Comparison of ENCODE assay signal across 13 cellular contexts in the genomic region with DNA sequence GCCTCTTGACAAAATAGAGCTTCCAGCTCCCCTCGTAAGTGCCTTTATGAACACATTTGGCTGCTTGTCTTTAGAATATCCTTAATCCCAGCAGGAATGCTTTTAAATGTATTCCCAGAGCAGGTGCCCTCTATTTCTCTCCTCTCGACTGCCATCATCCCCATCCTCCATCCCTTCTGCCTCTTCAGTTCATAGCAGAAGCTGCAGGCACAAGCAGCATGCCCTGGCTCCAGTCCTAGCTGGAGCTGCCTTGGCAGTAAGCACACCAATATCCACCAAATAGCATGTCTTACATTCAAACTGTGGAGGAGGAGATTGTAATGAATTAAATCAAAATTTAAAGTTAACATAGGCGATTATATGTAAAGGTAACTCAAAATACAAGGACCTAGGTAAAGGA.
"Had no signal": no experiment of that assay in that cellular context is flagged by ENCODE, and none has a peak within 500 bp of the region (broad histone marks: within the 10 kb centered on the region; RNA-seq: fewer than 3 reads in every experiment).

No MANE protein-coding gene starts in this region.

- H3K36me3 Mint-ChIP-seq: activated CD4-positive, alpha-beta memory T cell treated with anti-CD3 and anti-CD28 coated beads for 36 hours; activated CD8-positive, alpha-beta memory T cell treated with anti-CD3 and anti-CD28 coated beads, Interleukin-2, amount 10 ng/mL, durations not matched to agents 7 days and 5 days had no signal

- H3K27me3 Mint-ChIP-seq: activated CD4-positive, alpha-beta memory T cell treated with anti-CD3 and anti-CD28 coated beads for 36 hours; activated CD8-positive, alpha-beta memory T cell treated with anti-CD3 and anti-CD28 coated beads, Interleukin-2, amount 10 ng/mL, durations not matched to agents 7 days and 5 days; activated T-cell treated with anti-CD3 and anti-CD28 coated beads, Interleukin-2, amount 50 U/mL, for 24 hours had no signal

- H3K4me1 Mint-ChIP-seq: activated CD8-positive, alpha-beta memory T cell treated with anti-CD3 and anti-CD28 coated beads, Interleukin-2, amount 10 ng/mL, durations not matched to agents 7 days and 5 days; neural crest cell had no signal

- H3K4me3 Mint-ChIP-seq: activated CD4-positive, alpha-beta memory T cell treated with anti-CD3 and anti-CD28 coated beads for 36 hours; activated CD8-positive, alpha-beta memory T cell treated with anti-CD3 and anti-CD28 coated beads, Interleukin-2, amount 10 ng/mL, durations not matched to agents 7 days and 5 days; activated T-cell treated with anti-CD3 and anti-CD28 coated beads, Interleukin-2, amount 50 U/mL, for 24 hours; endodermal cell; neural crest cell had no signal

- ATAC-seq: activated CD8-positive, alpha-beta memory T cell treated with anti-CD3 and anti-CD28 coated beads, Interleukin-2, amount 10 ng/mL, durations not matched to agents 7 days and 5 days; gastrocnemius medialis; heart left ventricle had no signal

- H3K27ac Mint-ChIP-seq: activated CD4-positive, alpha-beta memory T cell treated with anti-CD3 and anti-CD28 coated beads for 36 hours; activated CD8-positive, alpha-beta memory T cell treated with anti-CD3 and anti-CD28 coated beads, Interleukin-2, amount 10 ng/mL, durations not matched to agents 7 days and 5 days; activated T-cell treated with anti-CD3 and anti-CD28 coated beads, Interleukin-2, amount 50 U/mL, for 24 hours; endodermal cell had no signal

- H3K9me3 Mint-ChIP-seq: activated CD4-positive, alpha-beta memory T cell treated with anti-CD3 and anti-CD28 coated beads for 36 hours had no signal

- DNase-seq: activated CD4-positive, alpha-beta memory T cell treated with anti-CD3 and anti-CD28 coated beads for 36 hours; activated CD8-positive, alpha-beta memory T cell treated with anti-CD3 and anti-CD28 coated beads, Interleukin-2, amount 10 ng/mL, durations not matched to agents 7 days and 5 days; activated naive CD4-positive, alpha-beta T cell treated with anti-CD3 and anti-CD28 coated beads, Interleukin-2, amount 50 U/mL, for 16 hours; activated T-cell treated with anti-CD3 and anti-CD28 coated beads, Interleukin-2, amount 50 U/mL, for 24 hours; endodermal cell; gastrocnemius medialis; heart left ventricle; mammary epithelial cell; ovary; stimulated activated CD4-positive, alpha-beta T cell treated with anti-CD3 and anti-CD28 coated beads, Interleukin-12 subunit alpha, Interleukin-12 subunit beta, amount 100 ng/mL, for 4 hours; stimulated activated CD4-positive, alpha-beta T cell treated with anti-CD3 and anti-CD28 coated beads, Interleukin-2, amount 100 ng/mL, for 24 hours; thyroid gland had no signal
